ENCODE assay signal across 19 cellular contexts in the genomic region with DNA sequence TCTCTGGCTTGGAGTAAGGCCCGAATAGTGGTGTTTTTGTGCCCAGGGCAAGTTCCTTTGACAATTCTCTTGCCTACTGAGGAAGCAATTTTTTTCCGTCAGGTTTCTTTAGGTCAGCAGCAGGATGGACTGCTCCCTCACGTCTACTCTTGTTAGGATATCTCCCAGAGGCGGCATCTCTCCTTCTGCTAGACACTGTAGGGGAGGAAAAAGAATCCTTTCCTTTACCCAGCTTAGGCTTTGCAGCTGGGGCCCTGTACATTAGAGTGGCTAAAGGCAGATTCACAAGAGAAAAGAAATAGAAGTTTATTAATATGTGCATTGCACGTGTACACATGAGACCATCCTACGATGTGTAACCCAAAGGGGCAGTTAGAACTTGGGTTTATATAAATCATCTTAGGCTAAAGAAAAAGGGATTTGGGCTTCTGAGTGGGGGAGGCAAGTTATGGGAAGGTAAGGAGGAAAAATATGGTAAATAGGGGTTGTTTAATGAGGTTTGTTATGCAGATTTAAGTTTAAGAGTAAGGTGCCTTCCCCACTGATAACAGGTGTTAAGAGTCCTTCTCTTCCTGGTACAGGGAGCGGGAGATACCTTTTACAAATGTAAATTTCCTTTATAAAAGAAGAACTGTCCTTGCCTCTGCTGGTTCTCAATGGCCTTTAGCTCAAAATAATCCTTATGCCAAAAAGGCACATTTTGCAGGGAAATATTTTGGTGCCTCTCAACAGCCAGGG.
"Had no signal": no experiment of that assay in that cellular context is flagged by ENCODE, and none has a peak within 500 bp of the region (broad histone marks: within the 10 kb centered on the region; RNA-seq: fewer than 3 reads in every experiment).

No MANE protein-coding gene starts in this region.

- H3K27ac ChIP-seq: dorsolateral prefrontal cortex, hepatocyte, parathyroid adenoma, right lobe of liver, suprapubic skin, transverse colon, uterus had no signal

- H3K9me3 ChIP-seq: right lobe of liver, suprapubic skin, transverse colon, uterus had no signal

- H3K4me3 Mint-ChIP-seq: activated naive CD8-positive, alpha-beta T cell treated with anti-CD3 and anti-CD28 coated beads, Interleukin-2, amount 10 ng/mL, durations not matched to agents 7 days and 5 days; memory B cell; stimulated activated naive CD8-positive, alpha-beta T cell treated with anti-CD3 and anti-CD28 coated beads, Interleukin-15, amount 100 ng/mL, for 72 hours had no signal

- H3K79me2 ChIP-seq: hepatocyte, parathyroid adenoma had no signal

- H3K4me3 ChIP-seq: dorsolateral prefrontal cortex, hepatocyte, right lobe of liver, suprapubic skin, transverse colon, uterus had no signal

- H3K9me3 Mint-ChIP-seq: activated naive CD8-positive, alpha-beta T cell treated with anti-CD3 and anti-CD28 coated beads, Interleukin-2, amount 10 ng/mL, durations not matched to agents 7 days and 5 days; memory B cell; stimulated activated naive CD8-positive, alpha-beta T cell treated with anti-CD3 and anti-CD28 coated beads, Interleukin-15, amount 100 ng/mL, for 72 hours had no signal

- H3K27me3 Mint-ChIP-seq: activated naive CD8-positive, alpha-beta T cell treated with anti-CD3 and anti-CD28 coated beads, Interleukin-2, amount 10 ng/mL, durations not matched to agents 7 days and 5 days; memory B cell; stimulated activated naive CD8-positive, alpha-beta T cell treated with anti-CD3 and anti-CD28 coated beads, Interleukin-15, amount 100 ng/mL, for 72 hours had no signal

- H3K27me3 ChIP-seq: dorsolateral prefrontal cortex, hepatocyte, right lobe of liver, suprapubic skin, transverse colon, uterus had no signal

- H2AFZ ChIP-seq: hepatocyte, parathyroid adenoma had no signal

- DNase-seq: activated CD4-positive, alpha-beta T cell treated with anti-CD3 and anti-CD28 coated beads, Interleukin-2, amount 50 U/mL, for 1 hour; activated CD4-positive, CD25-positive, alpha-beta regulatory T cell treated with anti-CD3 and anti-CD28 coated beads, Interleukin-2, amount 50 U/mL, for 72 hours; activated naive CD4-positive, alpha-beta T cell; activated naive CD8-positive, alpha-beta T cell treated with anti-CD3 and anti-CD28 coated beads, Interleukin-2, amount 10 ng/mL, durations not matched to agents 7 days and 5 days; amygdala; dorsolateral prefrontal cortex; kidney glomerular epithelial cell; left ventricle myocardium superior; right lobe of liver; small intestine; stimulated activated CD4-positive, alpha-beta T cell treated with anti-CD3 and anti-CD28 coated beads, Interleukin-15, amount 100 ng/mL, for 24 hours; stimulated activated CD4-positive, alpha-beta T cell treated with anti-CD3 and anti-CD28 coated beads, Interleukin-2, amount 100 ng/mL, for 48 hours; stimulated activated naive CD8-positive, alpha-beta T cell treated with anti-CD3 and anti-CD28 coated beads, Interleukin-15, amount 100 ng/mL, for 72 hours; transverse colon; uterus had no signal

- H3K9ac ChIP-seq: parathyroid adenoma had no signal

- H3K4me1 ChIP-seq: uterus had no signal

- H3K27ac Mint-ChIP-seq: activated naive CD8-positive, alpha-beta T cell treated with anti-CD3 and anti-CD28 coated beads, Interleukin-2, amount 10 ng/mL, durations not matched to agents 7 days and 5 days; memory B cell had no signal

- H3K36me3 Mint-ChIP-seq: memory B cell had no signal

- H3K36me3 ChIP-seq: right lobe of liver, suprapubic skin, transverse colon, uterus had no signal

- H3K4me1 Mint-ChIP-seq: memory B cell had no signal

- H3K4me2 ChIP-seq: hepatocyte had no signal
